ENCODE assay signal across 8 cellular contexts in genomic region chr1:23098463-23099170, GRCh38.
DNase-seq lines count a peak whose midpoint lies in the region; ATAC-seq and TF ChIP-seq lines count a peak whose summit lies in the region.

No MANE protein-coding gene starts in this region.

- H3K27me3 ChIP-seq in BE2C: no peaks in the 10 kb centered on the region
- H3K27me3 ChIP-seq in HAP-1 (ENCODE audit: low read depth): no peaks in the 10 kb centered on the region

- ATAC-seq in HG02642 (IDR thresholded peaks at IDR 0.05; ENCODE audit: poor library complexity, unreplicated experiment): no peak

- H3K27ac Mint-ChIP-seq in activated CD4-positive, alpha-beta memory T cell treated with anti-CD3 and anti-CD28 coated beads for 36 hours: no peak overlapping the region

- H3K4me3 Mint-ChIP-seq in activated CD4-positive, alpha-beta memory T cell treated with anti-CD3 and anti-CD28 coated beads for 36 hours: no peak overlapping the region

- DNase-seq in BE2C (peak; percentile 49), HAP-1 (ENCODE audit: low spot score in 2 of 2) (peak; percentile 72 to 80), NCI-H748 treated with DMSO at 0.1 percent for 48 hours (lab: John Stamatoyannopoulos, UW) (peak; percentile 45), lung microvascular endothelial cell (ENCODE audit: low read depth in 2 of 2) (peak; percentile 83)
- DNase-seq in activated CD4-positive, alpha-beta memory T cell treated with anti-CD3 and anti-CD28 coated beads for 36 hours: peak; percentile 72
- DNase-seq in effector CD4-positive, alpha-beta T cell: peak; percentile 46
- DNase-seq in stimulated activated CD8-positive, alpha-beta memory T cell treated with anti-CD3 and anti-CD28 coated beads, Interleukin-4, amount 100 ng/mL, for 4 hours (ENCODE audit: low read depth in 2 of 2, low spot score in 1 of 2): peak; percentile 23 to 36

- H3K9me3 ChIP-seq in BE2C (no peaks in the 10 kb centered on the region), HAP-1 (no peaks in the 10 kb centered on the region)

- TF ChIP-seq CTCF in BE2C (IDR thresholded peaks at IDR 0.05; ENCODE audit: low read depth, low read length): peak; percentile 82

- H3K9me3 Mint-ChIP-seq in activated CD4-positive, alpha-beta memory T cell treated with anti-CD3 and anti-CD28 coated beads for 36 hours: no peaks in the 10 kb centered on the region

- CTCF ChIA-PET in activated CD4-positive, alpha-beta memory T cell treated with anti-CD3 and anti-CD28 coated beads for 36 hours (lab: Charles Lee): interaction anchor here (0.5 to 20.3 kb wide), 33 partner anchors 9 to 441 kb away, joined by 3 to 738 read pairs (median 5); partner anchors contain the start of genes KDM1A and LUZP1

- in situ Hi-C loops in HAP-1 (cut with MboI; ENCODE audit: low sequenced_read_pairs): loop anchor here (5.0 kb wide), 1 partner anchor 89 kb away; no protein-coding TSS in a partner anchor

- intact Hi-C loops in activated CD4-positive, alpha-beta memory T cell treated with anti-CD3 and anti-CD28 coated beads for 36 hours (cut with micrococcal nuclease): loop anchor here (1.0 kb wide), 2 partner anchors 26 to 86 kb away; no protein-coding TSS in a partner anchor

- POLR2A ChIA-PET in activated CD4-positive, alpha-beta memory T cell treated with anti-CD3 and anti-CD28 coated beads for 36 hours (lab: Charles Lee): interaction anchor here (1.6 to 2.8 kb wide), 3 partner anchors 10 to 85 kb away, joined by 4 to 19 read pairs (median 11); no protein-coding TSS in a partner anchor

- H3K4me1 ChIP-seq in BE2C (no peaks in the 10 kb centered on the region), HAP-1 (peaks cover 8% of the 10 kb centered on the region; the same call in 1 of the 2 replicates)

- H3K36me3 ChIP-seq in BE2C: no peaks in the 10 kb centered on the region
- H3K36me3 ChIP-seq in HAP-1 (replicated peaks): peaks cover under 1% of the 10 kb centered on the region

- H3K27me3 Mint-ChIP-seq in activated CD4-positive, alpha-beta memory T cell treated with anti-CD3 and anti-CD28 coated beads for 36 hours: no peaks in the 10 kb centered on the region

- H3K4me3 ChIP-seq in BE2C (ENCODE audit: low read depth, low read length) (no peak overlapping the region), HAP-1 (no peak overlapping the region)

- H3K4me1 Mint-ChIP-seq in activated CD4-positive, alpha-beta memory T cell treated with anti-CD3 and anti-CD28 coated beads for 36 hours (ENCODE audit: low read depth): peaks cover 46% of the 10 kb centered on the region

- H3K36me3 Mint-ChIP-seq in activated CD4-positive, alpha-beta memory T cell treated with anti-CD3 and anti-CD28 coated beads for 36 hours: peaks cover 7% of the 10 kb centered on the region

Comparison
In these comparisons a context has a peak if more than half of its experiments do, and no peak if none do; other contexts are left out.
1. DNase-seq: peak in every context shown above with its lines; median percentile 83 in lung microvascular endothelial cell; 76 in HAP-1; 72 in activated CD4-positive, alpha-beta memory T cell treated with anti-CD3 and anti-CD28 coated beads for 36 hours; 49 in BE2C; 46 in effector CD4-positive, alpha-beta T cell; 45 in NCI-H748 treated with DMSO at 0.1 percent for 48 hours; 30 in stimulated activated CD8-positive, alpha-beta memory T cell treated with anti-CD3 and anti-CD28 coated beads, Interleukin-4, amount 100 ng/mL, for 4 hours.